In the genomic region with DNA sequence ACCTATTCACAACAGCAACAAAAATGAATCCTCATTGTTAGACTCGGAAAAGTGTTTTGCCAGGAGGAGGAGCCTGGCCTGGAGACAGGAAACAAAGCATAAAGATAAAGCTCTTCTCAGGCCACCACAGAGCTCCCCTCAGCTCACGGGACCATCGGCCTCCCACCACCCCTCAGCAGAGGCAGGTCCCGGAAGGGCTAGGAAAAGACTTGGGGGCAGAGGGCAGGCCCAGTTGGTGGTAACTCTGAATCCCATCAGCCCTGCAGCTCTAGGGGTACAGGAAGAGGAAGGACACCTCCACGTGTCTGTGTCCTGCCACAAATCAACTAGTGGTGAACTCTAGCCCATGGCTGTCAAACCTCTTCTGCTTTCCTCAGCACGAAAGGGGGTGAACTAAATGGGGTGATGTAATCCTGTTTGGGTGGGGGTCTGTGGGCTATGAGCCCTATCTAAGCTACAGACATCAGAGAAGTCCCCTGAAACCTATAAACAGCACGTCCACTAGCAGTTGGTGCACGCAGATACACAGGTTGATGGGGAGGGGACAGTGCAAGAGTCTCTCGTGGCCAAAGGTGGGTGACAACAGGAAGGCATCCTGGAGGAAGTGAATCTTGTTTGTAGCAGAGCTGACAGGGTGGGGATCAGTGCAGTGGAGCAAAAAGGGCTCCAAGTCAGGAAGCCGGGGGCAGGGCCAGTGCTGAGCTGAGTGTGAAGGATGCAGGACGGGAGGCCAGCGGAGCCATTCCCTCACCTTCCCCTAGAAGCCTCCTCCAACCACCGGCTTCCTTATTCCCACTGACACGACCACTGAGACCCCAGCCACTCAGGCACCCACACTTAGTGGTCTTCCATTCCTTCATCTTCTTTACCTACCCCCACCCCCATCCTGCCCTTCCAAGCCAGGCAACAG, we compare ENCODE assay signal across 1 cellular context.
TF ChIP-seq lines count a peak whose summit lies in the region.

No MANE protein-coding gene starts in this region.

TF ChIP-seq in IMR-90, 13 proteins besides CTCF, POLR2A, EP300 and RAD21:
- TF ChIP-seq MAZ (IDR thresholded peaks at IDR 0.05; ENCODE audit: borderline replicate concordance, low read depth, low read length), result no peak
- TF ChIP-seq, protein P1, sequence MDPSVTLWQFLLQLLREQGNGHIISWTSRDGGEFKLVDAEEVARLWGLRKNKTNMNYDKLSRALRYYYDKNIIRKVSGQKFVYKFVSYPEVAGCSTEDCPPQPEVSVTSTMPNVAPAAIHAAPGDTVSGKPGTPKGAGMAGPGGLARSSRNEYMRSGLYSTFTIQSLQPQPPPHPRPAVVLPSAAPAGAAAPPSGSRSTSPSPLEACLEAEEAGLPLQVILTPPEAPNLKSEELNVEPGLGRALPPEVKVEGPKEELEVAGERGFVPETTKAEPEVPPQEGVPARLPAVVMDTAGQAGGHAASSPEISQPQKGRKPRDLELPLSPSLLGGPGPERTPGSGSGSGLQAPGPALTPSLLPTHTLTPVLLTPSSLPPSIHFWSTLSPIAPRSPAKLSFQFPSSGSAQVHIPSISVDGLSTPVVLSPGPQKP (IDR thresholded peaks at IDR 0.05; ENCODE audit: borderline replicate concordance, low read depth, low read length), result no peak
- TF ChIP-seq FOS (IDR thresholded peaks at IDR 0.05; ENCODE audit: low read depth, low read length), result no peak
- TF ChIP-seq, protein P2, sequence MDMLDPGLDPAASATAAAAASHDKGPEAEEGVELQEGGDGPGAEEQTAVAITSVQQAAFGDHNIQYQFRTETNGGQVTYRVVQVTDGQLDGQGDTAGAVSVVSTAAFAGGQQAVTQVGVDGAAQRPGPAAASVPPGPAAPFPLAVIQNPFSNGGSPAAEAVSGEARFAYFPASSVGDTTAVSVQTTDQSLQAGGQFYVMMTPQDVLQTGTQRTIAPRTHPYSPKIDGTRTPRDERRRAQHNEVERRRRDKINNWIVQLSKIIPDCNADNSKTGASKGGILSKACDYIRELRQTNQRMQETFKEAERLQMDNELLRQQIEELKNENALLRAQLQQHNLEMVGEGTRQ (IDR thresholded peaks at IDR 0.05; ENCODE audit: low read depth, low read length), result no peak
- TF ChIP-seq RFX5 (IDR thresholded peaks at IDR 0.05; ENCODE audit: low read depth, low read length), result no peak
- TF ChIP-seq MXI1 (IDR thresholded peaks at IDR 0.05; ENCODE audit: borderline replicate concordance, low read depth, low read length), result no peak
- TF ChIP-seq MAFK (IDR thresholded peaks at IDR 0.05; ENCODE audit: low read depth, low read length), result no peak
- no peak for TF ChIP-seq RCOR1 (IDR thresholded peaks at IDR 0.05; ENCODE audit: insufficient replicate concordance, low read length)
- TF ChIP-seq SMC3 (IDR thresholded peaks at IDR 0.05; ENCODE audit: low read depth, low read length), result no peak
- TF ChIP-seq CHD1 (IDR thresholded peaks at IDR 0.05; ENCODE audit: low read depth, low read length), result no peak
- TF ChIP-seq NFE2L2 (IDR thresholded peaks at IDR 0.05; ENCODE audit: low read depth, low read length), result no peak
- no peak for TF ChIP-seq CEBPB (IDR thresholded peaks at IDR 0.05; ENCODE audit: low read depth, low read length)
- no peak for TF ChIP-seq BHLHE40 (IDR thresholded peaks at IDR 0.05; ENCODE audit: low read depth, low read length)
TF ChIP-seq in IMR-90: peak in this region for 0.
